1 cellular context compared by ENCODE assay signal in genomic region chr3:194274424-194275085, GRCh38.
TF ChIP-seq lines count a peak whose summit lies in the region.

No MANE protein-coding gene starts in this region.

TF ChIP-seq in HCT116, 20 proteins besides CTCF, POLR2A, EP300 and RAD21:
- TF ChIP-seq ZBTB33 (IDR thresholded peaks at IDR 0.05; ENCODE audit: extremely low read depth, insufficient replicate concordance, low read length) (no peak), ATF3 (IDR thresholded peaks at IDR 0.05) (no peak), TCF7L2 (IDR thresholded peaks at IDR 0.05; ENCODE audit: borderline replicate concordance, extremely low read depth, insufficient read depth, insufficient read length) (peak; percentile 79), SIN3A (IDR thresholded peaks at IDR 0.05; ENCODE audit: low read depth) (no peak), EGR1 (IDR thresholded peaks at IDR 0.05; ENCODE audit: low read depth) (no peak), ZFX (IDR thresholded peaks at IDR 0.05) (no peak), FOSL1 (IDR thresholded peaks at IDR 0.05; ENCODE audit: low read depth) (no peak), JUND (IDR thresholded peaks at IDR 0.05) (no peak), MAX (IDR thresholded peaks at IDR 0.05) (no peak), ZNF274 (IDR thresholded peaks at IDR 0.05; ENCODE audit: low read depth, low read length) (no peak), POLR2AphosphoS5 (IDR thresholded peaks at IDR 0.05; ENCODE audit: low read depth, low read length) (0 out of 2 replicates have a peak, but pooled peaks have one; percentile 30), CBX3 (IDR thresholded peaks at IDR 0.05; ENCODE audit: low read depth) (no peak), REST (IDR thresholded peaks at IDR 0.05; ENCODE audit: low read depth) (no peak), EZH2 (IDR thresholded peaks at IDR 0.05) (no peak), SRF (IDR thresholded peaks at IDR 0.05; ENCODE audit: low read depth) (no peak), ELF1 (IDR thresholded peaks at IDR 0.05; ENCODE audit: borderline replicate concordance, low read depth) (no peak)
